17 cellular contexts compared by ENCODE assay signal in genomic region chr13:38309397-38309796, GRCh38.
"Had no signal": no experiment of that assay in that cellular context is flagged by ENCODE, and none has a peak within 500 bp of the region (broad histone marks: within the 10 kb centered on the region; RNA-seq: fewer than 3 reads in every experiment).

No MANE protein-coding gene starts in this region.

- H3K4me1 Mint-ChIP-seq: activated B cell treated with CpG ODN at 0.5 μM for 24 hours; activated naive CD8-positive, alpha-beta T cell treated with anti-CD3 and anti-CD28 coated beads, Interleukin-2, amount 10 ng/mL, durations not matched to agents 7 days and 5 days; natural killer cell had no signal

- H3K9me3 ChIP-seq: left ventricle myocardium inferior, neutrophil, upper lobe of left lung had no signal

- H3K4me1 ChIP-seq: left ventricle myocardium inferior, parathyroid adenoma, upper lobe of left lung had no signal

- H3K79me2 ChIP-seq: parathyroid adenoma had no signal

- ATAC-seq: natural killer cell had no signal

- H3K27me3 Mint-ChIP-seq: activated B cell treated with CpG ODN at 0.5 μM for 24 hours; activated naive CD8-positive, alpha-beta T cell treated with anti-CD3 and anti-CD28 coated beads, Interleukin-2, amount 10 ng/mL, durations not matched to agents 7 days and 5 days had no signal

- H3K4me3 Mint-ChIP-seq: activated B cell treated with CpG ODN at 0.5 μM for 24 hours; activated naive CD8-positive, alpha-beta T cell treated with anti-CD3 and anti-CD28 coated beads, Interleukin-2, amount 10 ng/mL, durations not matched to agents 7 days and 5 days; natural killer cell had no signal

- H2AFZ ChIP-seq: parathyroid adenoma had no signal

- DNase-seq: activated B cell treated with CpG ODN at 0.5 μM for 24 hours; activated effector memory CD4-positive, alpha-beta T cell treated with anti-CD3 and anti-CD28 coated beads, Interleukin-2, amount 50 U/mL, for 16 hours; activated naive CD8-positive, alpha-beta T cell treated with anti-CD3 and anti-CD28 coated beads, Interleukin-2, amount 10 ng/mL, durations not matched to agents 7 days and 5 days; activated T-cell treated with anti-CD3 and anti-CD28 coated beads for 4 hours; cortex of kidney; effector CD8-positive, alpha-beta T cell; islet precursor cell; left ventricle myocardium inferior; natural killer cell; retina; stimulated activated CD4-positive, alpha-beta T cell treated with anti-CD3 and anti-CD28 coated beads, Interleukin-2, amount 100 ng/mL, for 48 hours; stimulated activated naive CD4-positive, alpha-beta T cell; SW 1271; upper lobe of left lung had no signal

- H3K9ac ChIP-seq: parathyroid adenoma had no signal

- H3K27ac Mint-ChIP-seq: activated B cell treated with CpG ODN at 0.5 μM for 24 hours; activated naive CD8-positive, alpha-beta T cell treated with anti-CD3 and anti-CD28 coated beads, Interleukin-2, amount 10 ng/mL, durations not matched to agents 7 days and 5 days; natural killer cell had no signal

- H3K27me3 ChIP-seq: brain microvascular endothelial cell, neutrophil, upper lobe of left lung had no signal

- H3K36me3 Mint-ChIP-seq: activated naive CD8-positive, alpha-beta T cell treated with anti-CD3 and anti-CD28 coated beads, Interleukin-2, amount 10 ng/mL, durations not matched to agents 7 days and 5 days; natural killer cell had no signal

- H3K27ac ChIP-seq: brain microvascular endothelial cell, left ventricle myocardium inferior, neutrophil, parathyroid adenoma, upper lobe of left lung had no signal

- H3K4me3 ChIP-seq: left ventricle myocardium inferior, upper lobe of left lung had no signal

- H3K36me3 ChIP-seq: brain microvascular endothelial cell, left ventricle myocardium inferior, neutrophil, upper lobe of left lung had no signal

- H3K9me3 Mint-ChIP-seq: activated B cell treated with CpG ODN at 0.5 μM for 24 hours had no signal
